37 cellular contexts compared by ENCODE assay signal in genomic region chr2:10740226-10740625, GRCh38. TPM values are rescaled to one million over a fixed set of nuclear protein-coding genes. Genes with fewer than 3 reads are reported as not detected.
"Had no signal": no experiment of that assay in that cellular context is flagged by ENCODE, and none has a peak within 500 bp of the region (broad histone marks: within the 10 kb centered on the region; RNA-seq: fewer than 3 reads in every experiment).

No MANE protein-coding gene starts in this region.

- H3K4me3 Mint-ChIP-seq: activated CD8-positive, alpha-beta T cell treated with anti-CD3 and anti-CD28 coated beads for 36 hours; activated naive CD8-positive, alpha-beta T cell treated with anti-CD3 and anti-CD28 coated beads for 36 hours; activated T-cell treated with anti-CD3 and anti-CD28 coated beads, Interleukin-2, amount 50 U/mL, for 72 hours; activated T-helper 17 cell treated with anti-CD3 and anti-CD28 coated beads, Interleukin-2, amount 50 U/mL, for 72 hours had no signal

- H3K4me3 ChIP-seq: K562, SJCRH30, SK-N-MC had no signal

- H3K4me1 ChIP-seq: SJCRH30 had no signal

- H3K36me3 Mint-ChIP-seq: activated naive CD8-positive, alpha-beta T cell treated with anti-CD3 and anti-CD28 coated beads for 36 hours had no signal

- H3K4me1 Mint-ChIP-seq: activated T-helper 17 cell treated with anti-CD3 and anti-CD28 coated beads, Interleukin-2, amount 50 U/mL, for 72 hours had no signal

- H3K27ac ChIP-seq: brain microvascular endothelial cell, SJCRH30, SK-N-MC, WERI-Rb-1 had no signal

- ATAC-seq: activated CD8-positive, alpha-beta T cell treated with anti-CD3 and anti-CD28 coated beads for 36 hours; activated T-cell treated with anti-CD3 and anti-CD28 coated beads, Interleukin-2, amount 50 U/mL, for 72 hours; activated T-helper 17 cell treated with anti-CD3 and anti-CD28 coated beads, Interleukin-2, amount 50 U/mL, for 72 hours; K562; Panc1 had no signal

- H3K27me3 ChIP-seq: brain microvascular endothelial cell had no signal

- H3K36me3 ChIP-seq: brain microvascular endothelial cell, SJCRH30, WERI-Rb-1 had no signal

- DNase-seq: activated CD4-positive, alpha-beta T cell treated with anti-CD3 and anti-CD28 coated beads for 1 hour; activated CD4-positive, alpha-beta T cell treated with anti-CD3 and anti-CD28 coated beads for 48 hours; activated CD4-positive, CD25-positive, alpha-beta regulatory T cell; activated CD8-positive, alpha-beta T cell treated with anti-CD3 and anti-CD28 coated beads for 36 hours; activated effector memory CD4-positive, alpha-beta T cell treated with anti-CD3 and anti-CD28 coated beads, Interleukin-2, amount 50 U/mL, for 16 hours; activated naive CD4-positive, alpha-beta T cell; activated naive CD4-positive, alpha-beta T cell treated with anti-CD3 and anti-CD28 coated beads, Interleukin-2, amount 50 U/mL, for 16 hours; activated naive CD8-positive, alpha-beta T cell treated with anti-CD3 and anti-CD28 coated beads for 36 hours; activated T-cell treated with anti-CD3 and anti-CD28 coated beads, Interleukin-2, amount 50 U/mL, for 1 hour; activated T-cell treated with anti-CD3 and anti-CD28 coated beads, Interleukin-2, amount 50 U/mL, for 72 hours; amniotic stem cell; aorta; brain microvascular endothelial cell; central memory CD4-positive, alpha-beta T cell; NCI-H1092 treated with DMSO at 0.1 percent for 48 hours; NCI-H146; NCI-H187; NCI-H2029 treated with DMSO at 0.1 percent for 48 hours; NCI-H2107; NCI-H2171 treated with DMSO at 0.1 percent for 48 hours; NCI-H2227 treated with DMSO at 0.1 percent for 48 hours; NCI-H446 treated with DMSO at 0.1 percent for 48 hours; NCI-H524 treated with DMSO at 0.1 percent for 48 hours; NK-92 treated with Interleukin-12 subunit alpha and Interleukin-12 subunit beta, amount 100 ng/mL, for 24 hours; OCI-M1; SHP77; SJCRH30; T1000; WERI-Rb-1 had no signal

- H3K9me3 ChIP-seq: SJCRH30 had no signal

- H3K27me3 Mint-ChIP-seq: activated naive CD8-positive, alpha-beta T cell treated with anti-CD3 and anti-CD28 coated beads for 36 hours; activated T-helper 17 cell treated with anti-CD3 and anti-CD28 coated beads, Interleukin-2, amount 50 U/mL, for 72 hours had no signal

- H3K9me3 Mint-ChIP-seq: activated CD8-positive, alpha-beta T cell treated with anti-CD3 and anti-CD28 coated beads for 36 hours; activated naive CD8-positive, alpha-beta T cell treated with anti-CD3 and anti-CD28 coated beads for 36 hours; activated T-cell treated with anti-CD3 and anti-CD28 coated beads, Interleukin-2, amount 50 U/mL, for 72 hours; activated T-helper 17 cell treated with anti-CD3 and anti-CD28 coated beads, Interleukin-2, amount 50 U/mL, for 72 hours had no signal

- H3K27ac Mint-ChIP-seq: activated CD8-positive, alpha-beta T cell treated with anti-CD3 and anti-CD28 coated beads for 36 hours; activated naive CD8-positive, alpha-beta T cell treated with anti-CD3 and anti-CD28 coated beads for 36 hours; activated T-cell treated with anti-CD3 and anti-CD28 coated beads, Interleukin-2, amount 50 U/mL, for 72 hours; activated T-helper 17 cell treated with anti-CD3 and anti-CD28 coated beads, Interleukin-2, amount 50 U/mL, for 72 hours had no signal

RNA-seq across cellular contexts. Expression of gene ATP6V1C2, which starts 18.8 kb away (rescaled TPM):
- total RNA-seq: activated CD8-positive, alpha-beta memory T cell treated with anti-CD3 and anti-CD28 coated beads for 36 hours; activated CD8-positive, alpha-beta T cell treated with anti-CD3 and anti-CD28 coated beads for 36 hours; activated naive CD8-positive, alpha-beta T cell treated with anti-CD3 and anti-CD28 coated beads for 36 hours; activated T-helper 17 cell treated with anti-CD3 and anti-CD28 coated beads, Interleukin-2, amount 50 U/mL, for 72 hours; M059J; T-helper 1 cell treated with Interleukin-12 subunit alpha and Interleukin-12 subunit beta and Interleukin-4 antibody, amounts not matched to agents 30 ng/mL and 1 ng/mL, for 36 hours; T-helper 2 cell treated with Interferon-gamma antibody and Interleukin-4, amounts not matched to agents 100 ng/mL and 5 ng/mL, for 36 hours had no signal
